ENCODE assay signal across 12 cellular contexts in the genomic region with DNA sequence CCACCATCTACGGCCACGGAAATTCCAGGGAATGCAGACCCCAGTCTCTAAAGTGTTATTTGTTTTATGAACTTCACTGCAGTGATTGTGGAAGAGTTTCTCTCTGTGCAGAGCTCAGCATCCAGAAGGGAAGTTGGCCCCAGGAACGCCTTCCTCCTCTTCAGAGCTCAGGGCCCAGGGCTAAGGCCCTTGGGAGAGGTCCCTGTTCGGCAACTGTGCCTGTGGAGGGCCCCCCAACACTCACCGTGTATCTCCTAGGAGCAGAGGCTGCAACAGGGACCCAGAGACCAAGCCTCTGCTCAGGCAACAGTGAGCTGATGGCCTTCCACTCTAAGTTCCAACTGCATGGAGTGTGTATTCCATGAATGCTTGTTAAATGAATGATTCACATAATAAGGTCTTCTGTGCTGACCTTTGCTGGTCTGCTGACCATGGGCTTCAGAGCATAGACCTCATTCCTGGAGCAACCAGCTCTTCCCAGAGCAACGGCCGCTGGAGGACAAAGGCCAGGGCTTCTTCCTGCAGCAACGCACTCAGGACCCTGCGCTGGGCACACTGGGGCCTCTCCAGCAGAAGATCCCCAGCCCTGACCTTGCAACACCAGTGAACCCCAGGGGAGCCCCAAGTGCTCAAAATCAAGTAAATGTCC. TPM values are rescaled to one million over a fixed set of nuclear protein-coding genes. Genes with fewer than 3 reads are reported as not detected.
DNase-seq lines count a peak whose midpoint lies in the region; ATAC-seq and TF ChIP-seq lines count a peak whose summit lies in the region.
"Had no signal": no experiment of that assay in that cellular context is flagged by ENCODE, and none has a peak within 500 bp of the region (broad histone marks: within the 10 kb centered on the region; RNA-seq: fewer than 3 reads in every experiment).

No MANE protein-coding gene starts in this region.

- intact Hi-C loops in sciatic nerve (cut with DNase I), result no loop called here

- peaks cover 33% of the 10 kb centered on the region for H3K4me1 ChIP-seq in skeletal muscle satellite cell (ENCODE audit: control insufficient read depth, insufficient read depth, low read length)

- H3K27me3 ChIP-seq in skeletal muscle satellite cell (ENCODE audit: control insufficient read depth, insufficient read depth, low read length), result no peaks in the 10 kb centered on the region

- ATAC-seq in left lobe of liver (peak; percentile 69), sciatic nerve (no peak), HG03045 (IDR thresholded peaks at IDR 0.05; ENCODE audit: unreplicated experiment) (no peak)
- ATAC-seq: natural killer cell treated with Interleukin-12 subunit alpha and Interleukin-12 subunit beta and Interleukin-15 and Interleukin-18, amount 100 ng/mL, for 72 hours had no signal

- no peak overlapping the region for H3K9ac ChIP-seq in skeletal muscle satellite cell (ENCODE audit: low read depth, low read length)

- DNase-seq in ELR (ENCODE audit: low read depth), result peak; percentile 55
- peak; percentile 66 for DNase-seq in choroid plexus epithelial cell (ENCODE audit: low read depth)
- no peak for DNase-seq in left lobe of liver (ENCODE audit: low spot score)
- no peak for DNase-seq in activated gamma-delta T cell treated with Interleukin-2 at 50 U/mL for 16 hours
- DNase-seq in sciatic nerve (ENCODE audit: low spot score), result no peak
- DNase-seq in activated CD4-positive, alpha-beta T cell treated with anti-CD3 and anti-CD28 coated beads, Interleukin-2, amount 50 U/mL, for 4 hours, result no peak
- DNase-seq: activated effector memory CD4-positive, alpha-beta T cell treated with anti-CD3 and anti-CD28 coated beads, Interleukin-2, amount 50 U/mL, for 16 hours; AML-193; NCI-H2171 treated with DMSO at 0.1 percent for 48 hours had no signal

- no peaks in the 10 kb centered on the region for H3K36me3 ChIP-seq in skeletal muscle satellite cell (ENCODE audit: insufficient read depth, low read length)

- H3K4me3 ChIP-seq in choroid plexus epithelial cell (ENCODE audit: low read depth, low read length), result no peak overlapping the region
- H3K4me3 ChIP-seq in skeletal muscle satellite cell (ENCODE audit: low read length), result no peak overlapping the region

- TF ChIP-seq CTCF in choroid plexus epithelial cell (conservative IDR thresholded peaks at IDR 0.05; ENCODE audit: low read depth, low read length), result no peak

- H3K4me2 ChIP-seq in skeletal muscle satellite cell (ENCODE audit: low read length), result peak overlapping the region; percentile 6

- H3K9me3 ChIP-seq in skeletal muscle satellite cell (replicated peaks; ENCODE audit: low read length), result no peaks in the 10 kb centered on the region

RNA-seq across cellular contexts. Expression of a gene that starts 7.7 kb away (rescaled TPM):
- total RNA-seq in left lobe of liver (13.9 TPM), sciatic nerve (38.7 TPM)
- total RNA-seq in skeletal muscle satellite cell (2012; rRNA removed), result 12.9 and 17.7 TPM in 2 replicates

Comparison
In these comparisons a context has a peak if more than half of its experiments do, and no peak if none do; other contexts are left out.
1. DNase-seq: peak in ELR (single experiment) and choroid plexus epithelial cell (single experiment); none in left lobe of liver (single experiment), activated gamma-delta T cell treated with Interleukin-2 at 50 U/mL for 16 hours (single experiment), sciatic nerve (single experiment) and activated CD4-positive, alpha-beta T cell treated with anti-CD3 and anti-CD28 coated beads, Interleukin-2, amount 50 U/mL, for 4 hours (0 of 2).